ENCODE assay signal across 1 cellular context in the genomic region with DNA sequence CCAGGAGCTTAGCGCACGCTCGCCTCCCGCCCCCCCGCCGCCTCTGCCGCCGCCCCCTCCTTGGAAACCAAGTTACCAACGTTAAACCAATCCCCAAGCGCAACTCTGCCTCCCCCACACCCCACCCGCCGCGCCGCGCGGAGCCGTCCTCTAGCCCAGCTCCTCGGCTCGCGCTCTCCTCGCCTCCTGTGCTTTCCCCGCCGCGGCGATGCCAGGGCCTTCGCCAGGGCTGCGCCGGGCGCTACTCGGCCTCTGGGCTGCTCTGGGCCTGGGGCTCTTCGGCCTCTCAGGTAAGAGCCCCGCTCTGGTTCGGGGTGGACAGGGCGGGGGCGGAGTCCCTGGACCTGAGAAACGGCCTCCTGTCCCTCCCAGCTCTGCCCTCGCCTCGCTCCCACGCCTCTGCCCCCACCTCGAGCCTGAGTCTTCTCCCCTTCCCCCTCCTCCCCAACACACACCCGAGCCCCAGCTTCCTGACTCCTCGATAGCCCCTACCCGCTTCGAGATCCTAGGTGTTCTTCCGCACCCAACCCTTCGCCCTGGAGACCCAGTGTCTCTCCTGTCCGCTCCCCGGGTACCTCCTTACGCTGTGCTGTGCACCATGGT.
TF ChIP-seq lines count a peak whose summit lies in the region.

Gene ICAM5 (plus strand): TSS at position 117 of the 603 bp plus-strand sequence. CDS start 92 bp downstream, at position 209.

TF ChIP-seq in HEK293, 187 proteins besides CTCF, POLR2A, EP300 and RAD21 (continued from another document):
- TF ChIP-seq, protein P1, sequence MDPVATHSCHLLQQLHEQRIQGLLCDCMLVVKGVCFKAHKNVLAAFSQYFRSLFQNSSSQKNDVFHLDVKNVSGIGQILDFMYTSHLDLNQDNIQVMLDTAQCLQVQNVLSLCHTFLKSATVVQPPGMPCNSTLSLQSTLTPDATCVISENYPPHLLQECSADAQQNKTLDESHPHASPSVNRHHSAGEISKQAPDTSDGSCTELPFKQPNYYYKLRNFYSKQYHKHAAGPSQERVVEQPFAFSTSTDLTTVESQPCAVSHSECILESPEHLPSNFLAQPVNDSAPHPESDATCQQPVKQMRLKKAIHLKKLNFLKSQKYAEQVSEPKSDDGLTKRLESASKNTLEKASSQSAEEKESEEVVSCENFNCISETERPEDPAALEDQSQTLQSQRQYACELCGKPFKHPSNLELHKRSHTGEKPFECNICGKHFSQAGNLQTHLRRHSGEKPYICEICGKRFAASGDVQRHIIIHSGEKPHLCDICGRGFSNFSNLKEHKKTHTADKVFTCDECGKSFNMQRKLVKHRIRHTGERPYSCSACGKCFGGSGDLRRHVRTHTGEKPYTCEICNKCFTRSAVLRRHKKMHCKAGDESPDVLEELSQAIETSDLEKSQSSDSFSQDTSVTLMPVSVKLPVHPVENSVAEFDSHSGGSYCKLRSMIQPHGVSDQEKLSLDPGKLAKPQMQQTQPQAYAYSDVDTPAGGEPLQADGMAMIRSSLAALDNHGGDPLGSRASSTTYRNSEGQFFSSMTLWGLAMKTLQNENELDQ (tag by site-specific recombination; IDR thresholded peaks at IDR 0.05; ENCODE audit: low read depth), result no peak
- TF ChIP-seq GFI1B (tag by site-specific recombination; IDR thresholded peaks at IDR 0.05), result no peak
- no peak for TF ChIP-seq ZNF623 (tag by site-specific recombination; IDR thresholded peaks at IDR 0.05)
- TF ChIP-seq ZNF266 (tag by site-specific recombination; IDR thresholded peaks at IDR 0.05; ENCODE audit: low read depth), result no peak
- no peak for TF ChIP-seq MEIS1 (CRISPR knock-in tag; IDR thresholded peaks at IDR 0.05; ENCODE audit: borderline replicate concordance)
